Comparison of ENCODE assay signal across 24 cellular contexts in genomic region chrX:121869876-121870477, GRCh38.
"Had no signal": no experiment of that assay in that cellular context is flagged by ENCODE, and none has a peak within 500 bp of the region (broad histone marks: within the 10 kb centered on the region; RNA-seq: fewer than 3 reads in every experiment).

No MANE protein-coding gene starts in this region.

- H3K4me1 Mint-ChIP-seq: activated CD4-positive, alpha-beta T cell treated with anti-CD3 and anti-CD28 coated beads, Interleukin-2, amount 10 ng/mL, durations not matched to agents 7 days and 5 days; activated naive CD8-positive, alpha-beta T cell treated with anti-CD3 and anti-CD28 coated beads, Interleukin-2, amount 10 ng/mL, durations not matched to agents 7 days and 5 days; T-cell had no signal

- H3K4me3 Mint-ChIP-seq: activated CD4-positive, alpha-beta memory T cell treated with anti-CD3 and anti-CD28 coated beads for 36 hours; activated CD4-positive, alpha-beta T cell treated with anti-CD3 and anti-CD28 coated beads, Interleukin-2, amount 10 ng/mL, durations not matched to agents 7 days and 5 days; activated naive CD8-positive, alpha-beta T cell treated with anti-CD3 and anti-CD28 coated beads, Interleukin-2, amount 10 ng/mL, durations not matched to agents 7 days and 5 days; T-cell had no signal

- H3K4me3 ChIP-seq: adrenal gland, MG63, SK-N-MC had no signal

- H3K27ac Mint-ChIP-seq: activated CD4-positive, alpha-beta memory T cell treated with anti-CD3 and anti-CD28 coated beads for 36 hours; activated CD4-positive, alpha-beta T cell treated with anti-CD3 and anti-CD28 coated beads, Interleukin-2, amount 10 ng/mL, durations not matched to agents 7 days and 5 days; activated naive CD8-positive, alpha-beta T cell treated with anti-CD3 and anti-CD28 coated beads, Interleukin-2, amount 10 ng/mL, durations not matched to agents 7 days and 5 days; T-cell had no signal

- H3K27me3 ChIP-seq: adrenal gland, MG63 had no signal

- DNase-seq: activated CD4-positive, alpha-beta memory T cell treated with anti-CD3 and anti-CD28 coated beads for 36 hours; activated CD4-positive, alpha-beta T cell treated with anti-CD3 and anti-CD28 coated beads, Interleukin-2, amount 10 ng/mL, durations not matched to agents 7 days and 5 days; activated CD4-positive, CD25-positive, alpha-beta regulatory T cell; activated CD8-positive, alpha-beta memory T cell treated with anti-CD3 and anti-CD28 coated beads for 24 hours; activated naive CD4-positive, alpha-beta T cell treated with anti-CD3 and anti-CD28 coated beads, Interleukin-2, amount 50 U/mL, for 16 hours; activated naive CD8-positive, alpha-beta T cell treated with anti-CD3 and anti-CD28 coated beads, Interleukin-2, amount 10 ng/mL, durations not matched to agents 7 days and 5 days; activated T-cell treated with anti-CD3 and anti-CD28 coated beads, Interleukin-2, amount 50 U/mL, for 48 hours; adrenal gland; anterior cingulate cortex; caudate nucleus; MG63; MV-4-11; NCI-H1092 treated with DMSO at 0.1 percent for 48 hours; NCI-H1417 treated with DMSO at 0.1 percent for 48 hours; NCI-H1694; NCI-H2029; NCI-H345; NCI-H510A; NCI-H526 treated with DMSO at 0.1 percent for 48 hours; NCI-H82; T-cell; T-helper 2 cell; T1000 had no signal

- H3K36me3 Mint-ChIP-seq: activated CD4-positive, alpha-beta memory T cell treated with anti-CD3 and anti-CD28 coated beads for 36 hours; activated naive CD8-positive, alpha-beta T cell treated with anti-CD3 and anti-CD28 coated beads, Interleukin-2, amount 10 ng/mL, durations not matched to agents 7 days and 5 days; T-cell had no signal

- H3K27ac ChIP-seq: adrenal gland, SK-N-MC had no signal

- H3K4me1 ChIP-seq: adrenal gland had no signal

- H3K27me3 Mint-ChIP-seq: activated CD4-positive, alpha-beta memory T cell treated with anti-CD3 and anti-CD28 coated beads for 36 hours; activated CD4-positive, alpha-beta T cell treated with anti-CD3 and anti-CD28 coated beads, Interleukin-2, amount 10 ng/mL, durations not matched to agents 7 days and 5 days; activated naive CD8-positive, alpha-beta T cell treated with anti-CD3 and anti-CD28 coated beads, Interleukin-2, amount 10 ng/mL, durations not matched to agents 7 days and 5 days; T-cell had no signal

- H3K9me3 ChIP-seq: adrenal gland, MG63 had no signal

- H3K36me3 ChIP-seq: adrenal gland, MG63 had no signal

- ATAC-seq: T-cell had no signal

- H3K9me3 Mint-ChIP-seq: activated CD4-positive, alpha-beta memory T cell treated with anti-CD3 and anti-CD28 coated beads for 36 hours; activated CD4-positive, alpha-beta T cell treated with anti-CD3 and anti-CD28 coated beads, Interleukin-2, amount 10 ng/mL, durations not matched to agents 7 days and 5 days; activated naive CD8-positive, alpha-beta T cell treated with anti-CD3 and anti-CD28 coated beads, Interleukin-2, amount 10 ng/mL, durations not matched to agents 7 days and 5 days; T-cell had no signal
